21 cellular contexts compared by ENCODE assay signal in the genomic region with DNA sequence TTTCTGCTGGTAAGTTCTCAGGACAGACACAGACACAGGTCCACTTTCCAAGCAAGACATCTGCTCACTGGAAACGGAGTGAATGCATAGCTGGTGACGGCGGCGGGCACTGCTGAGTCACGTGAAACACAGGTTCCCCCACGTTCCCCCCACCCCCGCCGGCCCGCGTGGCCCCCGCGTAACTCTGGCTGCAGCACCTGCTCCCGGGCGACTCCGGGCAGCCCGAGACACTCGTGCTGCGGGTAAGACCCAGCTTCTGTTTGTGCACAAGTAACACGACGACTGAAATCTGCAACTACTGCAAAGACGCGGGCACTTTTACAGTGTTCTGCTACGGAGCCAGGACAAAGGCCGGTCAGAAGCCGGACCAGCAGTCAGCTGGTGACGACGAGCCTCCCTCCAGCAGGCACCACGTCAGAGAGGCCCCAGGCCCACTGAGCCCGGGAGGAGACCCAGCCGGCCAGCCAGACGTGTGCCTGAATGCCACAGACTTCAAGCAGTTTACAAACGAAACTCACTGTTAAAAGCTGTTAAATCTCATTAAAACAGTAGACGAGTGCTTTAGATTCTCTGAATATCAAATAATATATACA.
"Had no signal": no experiment of that assay in that cellular context is flagged by ENCODE, and none has a peak within 500 bp of the region (broad histone marks: within the 10 kb centered on the region; RNA-seq: fewer than 3 reads in every experiment).

No MANE protein-coding gene starts in this region.

- H3K27me3 ChIP-seq: adrenal gland, foreskin keratinocyte, transverse colon, vagina had no signal

- H3K9me3 ChIP-seq: adrenal gland, transverse colon, vagina had no signal

- DNase-seq: activated CD4-positive, alpha-beta T cell treated with anti-CD3 and anti-CD28 coated beads for 1 hour; activated gamma-delta T cell treated with Interleukin-2 at 50 U/mL for 16 hours; activated T-cell treated with anti-CD3 and anti-CD28 coated beads for 4 hours; adrenal gland; dermis blood vessel endothelial cell; effector memory CD8-positive, alpha-beta T cell; foreskin keratinocyte; glutamatergic neuron; hippocampal formation; islet precursor cell; retina; stimulated activated CD4-positive, alpha-beta T cell treated with anti-CD3 and anti-CD28 coated beads, Interleukin-2, amount 100 ng/mL, for 24 hours; stimulated activated naive CD8-positive, alpha-beta T cell treated with anti-CD3 and anti-CD28 coated beads, Interleukin-15, Interleukin-2, amounts not matched to agents 100 U/mL and 50 U/mL, for 24 hours; transverse colon; WERI-Rb-1 had no signal

- H3K4me1 ChIP-seq: foreskin keratinocyte had no signal

- FAIRE-seq: astrocyte had no signal

- H3K4me3 ChIP-seq: adrenal gland, lung, transverse colon, vagina had no signal

- H3K27ac ChIP-seq: epithelial cell of prostate, foreskin keratinocyte, vagina, WERI-Rb-1 had no signal

- ATAC-seq: activated naive CD4-positive, alpha-beta T cell treated with anti-CD3 and anti-CD28 coated beads, Interleukin-2, amount 50 U/mL, for 72 hours; effector memory CD8-positive, alpha-beta T cell; foreskin keratinocyte; left lobe of liver; stimulated activated naive CD8-positive, alpha-beta T cell treated with anti-CD3 and anti-CD28 coated beads, Interleukin-15, Interleukin-2, amounts not matched to agents 100 U/mL and 50 U/mL, for 24 hours had no signal
